8 cellular contexts compared by ENCODE assay signal in the genomic region with DNA sequence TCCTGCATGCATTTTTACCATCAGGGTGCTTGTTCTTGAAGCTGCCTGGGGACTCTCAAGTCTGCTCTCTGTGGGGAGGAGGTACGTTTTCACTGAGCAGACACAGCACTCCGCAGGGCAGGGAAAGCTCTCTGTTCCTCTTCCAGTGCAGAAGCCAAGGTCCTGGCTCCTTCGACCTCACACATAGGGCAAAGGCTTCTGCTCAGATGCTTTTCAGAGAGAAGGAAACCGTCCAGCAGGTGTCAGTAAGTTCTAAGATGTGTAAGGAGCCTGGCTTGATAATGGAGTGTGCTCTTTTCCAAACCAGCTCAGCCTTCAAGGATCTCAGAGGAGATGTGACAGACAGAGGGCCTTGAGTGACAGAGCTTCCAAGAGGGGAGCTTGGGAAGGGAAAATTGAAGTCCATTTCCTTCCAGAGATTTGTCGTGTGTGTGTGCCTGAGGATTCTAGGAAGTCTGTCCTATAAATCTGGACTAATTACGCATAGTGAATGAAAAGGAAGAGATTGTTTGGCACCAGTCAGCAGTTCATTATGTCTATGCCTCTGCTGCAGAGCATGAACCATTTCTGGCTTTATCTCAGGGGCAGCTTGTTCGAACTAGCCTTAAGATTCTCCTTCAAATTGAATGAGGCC.
DNase-seq lines count a peak whose midpoint lies in the region; ATAC-seq and TF ChIP-seq lines count a peak whose summit lies in the region.

No MANE protein-coding gene starts in this region.

- H3K36me3 ChIP-seq in GM23248 (ENCODE audit: low read depth) (no peaks in the 10 kb centered on the region), SK-N-SH (replicated peaks in 1 of 2; ENCODE audit: control insufficient read depth in 1 of 2, insufficient read depth in 2 of 2, low read length in 1 of 2) (no peaks in the 10 kb centered on the region)

- no peak for TF ChIP-seq EP300 in SK-N-SH (IDR thresholded peaks at IDR 0.05; ENCODE audit: borderline replicate concordance in 1 of 2, low read depth in 1 of 2, low read length in 1 of 2)

- H3K27ac ChIP-seq in GM23248 (no peak overlapping the region), SK-N-SH (ENCODE audit: low read depth in 2 of 2, low read length in 1 of 2) (no peak overlapping the region)

- no peak overlapping the region for H3K9ac ChIP-seq in GM23248
- no peak overlapping the region for H3K9ac ChIP-seq in SK-N-SH

- H3F3A ChIP-seq in GM23248 (ENCODE audit: insufficient read depth) = no peaks in the 10 kb centered on the region
- H3F3A ChIP-seq in SK-N-SH (replicated peaks; ENCODE audit: insufficient read depth) = no peaks in the 10 kb centered on the region

- H3K9me3 ChIP-seq in GM23248 (ENCODE audit: low read depth) (no peaks in the 10 kb centered on the region), SK-N-SH (no peaks in the 10 kb centered on the region)

- CTCF ChIA-PET in SK-N-SH (lab: Yijun Ruan, JAX) = interaction anchor here (0.5 to 6.4 kb wide), 26 partner anchors 9 to 732 kb away, joined by 3 to 105 read pairs (median 4); no protein-coding TSS in a partner anchor

- H3K4me3 ChIP-seq in GM23248 = no peak overlapping the region
- no peak overlapping the region for H3K4me3 ChIP-seq in SK-N-SH (ENCODE audit: low read depth in 2 of 2, low read length in 1 of 2)
- H3K4me3 ChIP-seq in foreskin fibroblast (ENCODE audit: low read depth in 1 of 2, low read length in 2 of 2) = no peak overlapping the region

- ATAC-seq in activated CD4-positive, CD25-positive, alpha-beta regulatory T cell treated with anti-CD3 and anti-CD28 coated beads, Interleukin-2, amount 50 U/mL, for 24 hours = no peak

- in situ Hi-C loops in GM23248 (cut with MboI) = loop anchor here (10.0 to 25.0 kb wide), 3 partner anchors 428 to 710 kb away; a partner anchor contains a TSS

- peaks cover 18% of the 10 kb centered on the region for H3K27me3 Mint-ChIP-seq in progenitor cell of endocrine pancreas

- no peak overlapping the region for H2AFZ ChIP-seq in GM23248
- H2AFZ ChIP-seq in SK-N-SH (ENCODE audit: low read depth) = no peak overlapping the region

- no peaks in the 10 kb centered on the region for H3K4me1 ChIP-seq in GM23248 (ENCODE audit: insufficient read depth)
- peaks cover 0 to 5% of the 10 kb centered on the region in 2 experiments; a peak in 1 of 4 replicates for H3K4me1 ChIP-seq in SK-N-SH (ENCODE audit: control insufficient read depth in 1 of 2, insufficient read depth in 2 of 2, low read depth in 1 of 2, low read length in 1 of 2)

- peak; percentile 80 for TF ChIP-seq RAD21 in SK-N-SH (IDR thresholded peaks at IDR 0.05; ENCODE audit: low read length)

- H3K27me3 ChIP-seq in GM23248 (replicated peaks; ENCODE audit: insufficient read depth) = peaks cover 22% of the 10 kb centered on the region
- H3K27me3 ChIP-seq in SK-N-SH (ENCODE audit: insufficient read depth) = no peaks in the 10 kb centered on the region

- H3K9me3 Mint-ChIP-seq in progenitor cell of endocrine pancreas (ENCODE audit: low read depth) = no peaks in the 10 kb centered on the region

- H3K4me2 ChIP-seq in GM23248 (ENCODE audit: unreplicated experiment) (no peak overlapping the region), SK-N-SH (no peak overlapping the region)

- H3K4me1 Mint-ChIP-seq in progenitor cell of endocrine pancreas (ENCODE audit: low read depth) = no peaks in the 10 kb centered on the region

- no peaks in the 10 kb centered on the region for H4K20me1 ChIP-seq in GM23248 (ENCODE audit: insufficient read depth)
- no peaks in the 10 kb centered on the region for H4K20me1 ChIP-seq in SK-N-SH (ENCODE audit: insufficient read depth)

- H3K27ac Mint-ChIP-seq in progenitor cell of endocrine pancreas = no peak overlapping the region

- H3K36me3 Mint-ChIP-seq in progenitor cell of endocrine pancreas (ENCODE audit: insufficient read depth) = no peaks in the 10 kb centered on the region

- H3K79me2 ChIP-seq in GM23248 (ENCODE audit: insufficient read depth) (no peaks in the 10 kb centered on the region), SK-N-SH (ENCODE audit: insufficient read depth) (no peaks in the 10 kb centered on the region)

- POLR2A ChIA-PET in SK-N-SH (lab: Yijun Ruan, JAX) = interaction anchor here (0.6 kb wide), 1 partner anchor 154 kb away, joined by 3 read pairs; no protein-coding TSS in a partner anchor

- WGBS in GM23248 (ENCODE audit: low coverage in 1 of 2, low lambda C conversion rate in 2 of 2, missing lambda C conversion rate in 2 of 2), 2 experiments = 35 to 41% methylated on average over 7 of the region's 7 CpGs
- WGBS in SK-N-SH (ENCODE audit: low lambda C conversion rate) = 32% methylated on average over 6 of the region's 7 CpGs

- DNase-seq in DMS79 treated with DMSO at 0.1 percent for 48 hours (lab: John Stamatoyannopoulos, UW) = peak; percentile 77
- peak; percentile 66 for DNase-seq in GM23248
- DNase-seq in NCI-H1105 (lab: John Stamatoyannopoulos, UW) = peak; percentile 55
- peak; percentile 39 for DNase-seq in SK-N-SH
- DNase-seq in foreskin fibroblast = peak; percentile 41 to 80
- DNase-seq in progenitor cell of endocrine pancreas (ENCODE audit: low spot score, unreplicated experiment) = peak; percentile 27
- DNase-seq in NCI-H128 (lab: John Stamatoyannopoulos, UW; ENCODE audit: unreplicated experiment) = no peak

- no peak overlapping the region for H3K4me3 Mint-ChIP-seq in progenitor cell of endocrine pancreas (ENCODE audit: low read depth)

- TF ChIP-seq CTCF in SK-N-SH (IDR thresholded peaks at IDR 0.05) = peak; percentile 53
- peak; percentile 62 for TF ChIP-seq CTCF in foreskin fibroblast (IDR thresholded peaks at IDR 0.05; ENCODE audit: low read depth, low read length)
- peak; percentile 67 for TF ChIP-seq CTCF in progenitor cell of endocrine pancreas (IDR thresholded peaks at IDR 0.05; ENCODE audit: unreplicated experiment)

- H3K9me2 ChIP-seq in GM23248 (ENCODE audit: insufficient read depth) (no peaks in the 10 kb centered on the region), SK-N-SH (no peaks in the 10 kb centered on the region)

TF ChIP-seq in SK-N-SH, 30 proteins besides CTCF, POLR2A, EP300 and RAD21:
- TF ChIP-seq SMC3 (IDR thresholded peaks at IDR 0.05; ENCODE audit: low read depth, low read length) (peak; percentile 65), CHD2 (IDR thresholded peaks at IDR 0.05; ENCODE audit: low read length, partially characterized antibody) (no peak), GABPA (IDR thresholded peaks at IDR 0.05; ENCODE audit: low read depth) (no peak), NRF1 (IDR thresholded peaks at IDR 0.05; ENCODE audit: low read depth, low read length) (no peak), POLR2AphosphoS5 (IDR thresholded peaks at IDR 0.05; ENCODE audit: low read depth, low read length) (no peak), EZH2phosphoT487 (IDR thresholded peaks at IDR 0.05; ENCODE audit: borderline replicate concordance, low read depth) (no peak)
- TF ChIP-seq, protein P1, sequence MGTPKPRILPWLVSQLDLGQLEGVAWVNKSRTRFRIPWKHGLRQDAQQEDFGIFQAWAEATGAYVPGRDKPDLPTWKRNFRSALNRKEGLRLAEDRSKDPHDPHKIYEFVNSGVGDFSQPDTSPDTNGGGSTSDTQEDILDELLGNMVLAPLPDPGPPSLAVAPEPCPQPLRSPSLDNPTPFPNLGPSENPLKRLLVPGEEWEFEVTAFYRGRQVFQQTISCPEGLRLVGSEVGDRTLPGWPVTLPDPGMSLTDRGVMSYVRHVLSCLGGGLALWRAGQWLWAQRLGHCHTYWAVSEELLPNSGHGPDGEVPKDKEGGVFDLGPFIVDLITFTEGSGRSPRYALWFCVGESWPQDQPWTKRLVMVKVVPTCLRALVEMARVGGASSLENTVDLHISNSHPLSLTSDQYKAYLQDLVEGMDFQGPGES (IDR thresholded peaks at IDR 0.05; ENCODE audit: low read depth, low read length) = no peak
